In genomic region chr20:38247725-38248522, GRCh38 we compare ENCODE assay signal across 12 cellular contexts. TPM values are rescaled to one million over a fixed set of nuclear protein-coding genes. Genes with fewer than 3 reads are reported as not detected.
"Had no signal": no experiment of that assay in that cellular context is flagged by ENCODE, and none has a peak within 500 bp of the region (broad histone marks: within the 10 kb centered on the region; RNA-seq: fewer than 3 reads in every experiment).

No MANE protein-coding gene starts in this region.

RNA-seq across cellular contexts. Expression of gene KIAA1755, which starts 12.6 kb away (rescaled TPM):
- total RNA-seq: bronchial epithelial cell; endodermal cell; lung microvascular endothelial cell; naive thymus-derived CD4-positive, alpha-beta T cell had no signal

RNA-seq across cellular contexts. Expression of gene BPI, which starts 56.0 kb away (rescaled TPM):
- total RNA-seq: bronchial epithelial cell, colonic mucosa, endodermal cell, esophagus mucosa, gastrocnemius medialis, lower leg skin, lung microvascular endothelial cell, mesothelial cell of epicardium, pulmonary artery endothelial cell, transverse colon, ureter had no signal
